In genomic region chr3:153970047-153970446, GRCh38 we compare ENCODE assay signal across 19 cellular contexts.
DNase-seq lines count a peak whose midpoint lies in the region; ATAC-seq and TF ChIP-seq lines count a peak whose summit lies in the region.
"Had no signal": no experiment of that assay in that cellular context is flagged by ENCODE, and none has a peak within 500 bp of the region (broad histone marks: within the 10 kb centered on the region; RNA-seq: fewer than 3 reads in every experiment).

No MANE protein-coding gene starts in this region.

- H3K4me1 Mint-ChIP-seq in neural progenitor cell (no peaks in the 10 kb centered on the region), nephron progenitor cell (peaks cover 11% of the 10 kb centered on the region)
- H3K4me1 Mint-ChIP-seq: H9 had no signal

- H3K9me3 Mint-ChIP-seq in neural progenitor cell (peaks cover 4% of the 10 kb centered on the region), nephron progenitor cell (peaks cover 11% of the 10 kb centered on the region)

- no peak overlapping the region for H3K27ac Mint-ChIP-seq in neural progenitor cell
- H3K27ac Mint-ChIP-seq in nephron progenitor cell = no peak overlapping the region
- H3K27ac Mint-ChIP-seq: activated CD4-positive, alpha-beta memory T cell treated with anti-CD3 and anti-CD28 coated beads, Interleukin-2, amount 10 ng/mL, durations not matched to agents 7 days and 5 days; H9 had no signal

- no peaks in the 10 kb centered on the region for H3K79me2 ChIP-seq in neural progenitor cell (ENCODE audit: low read depth)

- no peaks in the 10 kb centered on the region for H3F3A ChIP-seq in neural progenitor cell (ENCODE audit: low read depth)

- no peak overlapping the region for H3K4me3 Mint-ChIP-seq in neural progenitor cell
- H3K4me3 Mint-ChIP-seq in nephron progenitor cell = no peak overlapping the region
- H3K4me3 Mint-ChIP-seq: activated CD4-positive, alpha-beta memory T cell treated with anti-CD3 and anti-CD28 coated beads, Interleukin-2, amount 10 ng/mL, durations not matched to agents 7 days and 5 days; H9 had no signal

- H3K4me1 ChIP-seq in RWPE2 (ENCODE audit: insufficient read depth, poor library complexity, severe bottlenecking) (no peaks in the 10 kb centered on the region), neural progenitor cell (no peaks in the 10 kb centered on the region)
- H3K4me1 ChIP-seq: pancreas, SJSA1, suprapubic skin had no signal

- no peak overlapping the region for H3K27ac ChIP-seq in RWPE2 (ENCODE audit: poor library complexity, severe bottlenecking)
- H3K27ac ChIP-seq in neural progenitor cell = no peak overlapping the region
- H3K27ac ChIP-seq: pancreas, SJSA1, suprapubic skin had no signal

- no peak overlapping the region for H3K4me3 ChIP-seq in RWPE2 (ENCODE audit: severe bottlenecking)
- H3K4me3 ChIP-seq in neural progenitor cell = no peak overlapping the region
- H3K4me3 ChIP-seq: mucosa of descending colon, pancreas, SJSA1, suprapubic skin had no signal

- no peaks in the 10 kb centered on the region for H4K20me1 ChIP-seq in neural progenitor cell (ENCODE audit: low read depth)

- H3K4me2 ChIP-seq in neural progenitor cell = no peak overlapping the region

- H2AFZ ChIP-seq in neural progenitor cell (replicated peaks) = no peak overlapping the region

- DNase-seq in RWPE2 (ENCODE audit: low spot score) = no peak
- no peak for DNase-seq in stimulated activated naive CD8-positive, alpha-beta T cell treated with anti-CD3 and anti-CD28 coated beads, Interleukin-15, Interleukin-2, amounts not matched to agents 100 U/mL and 50 U/mL, for 24 hours
- no peak for DNase-seq in neural progenitor cell (ENCODE audit: low spot score)
- no peak for DNase-seq in nephron progenitor cell
- DNase-seq in stimulated activated CD4-positive, alpha-beta T cell treated with anti-CD3 and anti-CD28 coated beads, Interleukin-2, amount 100 ng/mL, for 48 hours = no peak
- DNase-seq: activated CD4-positive, alpha-beta memory T cell treated with anti-CD3 and anti-CD28 coated beads, Interleukin-2, amount 10 ng/mL, durations not matched to agents 7 days and 5 days; activated gamma-delta T cell treated with Interleukin-2 at 50 U/mL for 16 hours; C1 segment of cervical spinal cord; EL; H9; islet precursor cell; mucosa of descending colon; NCI-H2029 treated with DMSO at 0.1 percent for 48 hours; pancreas had no signal

- H3K36me3 Mint-ChIP-seq in neural progenitor cell (no peaks in the 10 kb centered on the region), nephron progenitor cell (ENCODE audit: low read depth) (no peaks in the 10 kb centered on the region)

- peaks cover 3% of the 10 kb centered on the region for H3K27me3 Mint-ChIP-seq in neural progenitor cell (ENCODE audit: insufficient read depth, low read depth)
- peaks cover 4% of the 10 kb centered on the region for H3K27me3 Mint-ChIP-seq in nephron progenitor cell (ENCODE audit: low read depth, poor library complexity)

- H3K9me3 ChIP-seq in RWPE2 (ENCODE audit: severe bottlenecking) = no peaks in the 10 kb centered on the region
- no peaks in the 10 kb centered on the region for H3K9me3 ChIP-seq in neural progenitor cell (ENCODE audit: low read depth)
- H3K9me3 ChIP-seq: mucosa of descending colon, pancreas, SJSA1, suprapubic skin had no signal

- TF ChIP-seq CTCF in RWPE2 (IDR thresholded peaks at IDR 0.05; ENCODE audit: poor library complexity, severe bottlenecking) (no peak), neural progenitor cell (IDR thresholded peaks at IDR 0.05) (no peak), nephron progenitor cell (IDR thresholded peaks at IDR 0.05) (no peak)

- H3K9ac ChIP-seq in neural progenitor cell = no peak overlapping the region

- no peaks in the 10 kb centered on the region for H3K27me3 ChIP-seq in RWPE2 (ENCODE audit: insufficient read depth, poor library complexity, severe bottlenecking)
- no peaks in the 10 kb centered on the region for H3K27me3 ChIP-seq in neural progenitor cell
- H3K27me3 ChIP-seq: pancreas, SJSA1, suprapubic skin had no signal

- H3K36me3 ChIP-seq in RWPE2 (ENCODE audit: low read depth) (no peaks in the 10 kb centered on the region), neural progenitor cell (no peaks in the 10 kb centered on the region)
- H3K36me3 ChIP-seq: pancreas, SJSA1, suprapubic skin had no signal

- peak; percentile 47 for ATAC-seq in GM18907 (IDR thresholded peaks at IDR 0.05; ENCODE audit: unreplicated experiment)
- ATAC-seq in GM21528 (IDR thresholded peaks at IDR 0.05; ENCODE audit: low FRiP score, unreplicated experiment) = peak; percentile 44
- peak; percentile 38 for ATAC-seq in HG03039 (IDR thresholded peaks at IDR 0.05; ENCODE audit: unreplicated experiment)
- ATAC-seq in RWPE2 (ENCODE audit: low read depth) = peak; percentile 46; the same call in 1 of the 3 replicates
- no peak for ATAC-seq in stimulated activated naive CD8-positive, alpha-beta T cell treated with anti-CD3 and anti-CD28 coated beads, Interleukin-15, Interleukin-2, amounts not matched to agents 100 U/mL and 50 U/mL, for 24 hours
- ATAC-seq: mucosa of descending colon, pancreas had no signal
